ENCODE assay signal across 10 cellular contexts in genomic region chr6:158797331-158798202, GRCh38. TPM values are rescaled to one million over a fixed set of nuclear protein-coding genes. Genes with fewer than 3 reads are reported as not detected.
DNase-seq lines count a peak whose midpoint lies in the region; ATAC-seq and TF ChIP-seq lines count a peak whose summit lies in the region.
"Had no signal": no experiment of that assay in that cellular context is flagged by ENCODE, and none has a peak within 500 bp of the region (broad histone marks: within the 10 kb centered on the region; RNA-seq: fewer than 3 reads in every experiment).

No MANE protein-coding gene starts in this region.

- no peak for DNase-seq in activated naive CD4-positive, alpha-beta T cell treated with anti-CD3 and anti-CD28 coated beads, Interleukin-2, amount 10 ng/mL, durations not matched to agents 7 days and 5 days
- DNase-seq in activated naive CD4-positive, alpha-beta T cell (lab: John Stamatoyannopoulos, UW) = no peak
- DNase-seq in activated naive CD8-positive, alpha-beta T cell treated with anti-CD3 and anti-CD28 coated beads, Interleukin-2, amount 50 U/mL, for 24 hours = no peak
- no peak for DNase-seq in left ventricle myocardium superior
- no peak for DNase-seq in type B pancreatic cell (ENCODE audit: extremely low spot score, unreplicated experiment)
- DNase-seq in activated CD4-positive, alpha-beta T cell treated with anti-CD3 and anti-CD28 coated beads for 48 hours = no peak
- DNase-seq in iPS-NIHi7 (ENCODE audit: extremely low spot score) = no peak
- DNase-seq in NCI-H2107 (lab: John Stamatoyannopoulos, UW) = no peak
- DNase-seq: glutamatergic neuron, substantia nigra had no signal

- H3K4me3 Mint-ChIP-seq in activated naive CD4-positive, alpha-beta T cell treated with anti-CD3 and anti-CD28 coated beads, Interleukin-2, amount 10 ng/mL, durations not matched to agents 7 days and 5 days = no peak overlapping the region
- H3K4me3 Mint-ChIP-seq in activated naive CD8-positive, alpha-beta T cell treated with anti-CD3 and anti-CD28 coated beads, Interleukin-2, amount 50 U/mL, for 24 hours = peak overlapping the region; percentile 61
- peak overlapping the region; percentile 41 for H3K4me3 Mint-ChIP-seq in type B pancreatic cell

- no peak for TF ChIP-seq CTCF in type B pancreatic cell (conservative IDR thresholded peaks at IDR 0.05)

- no peaks in the 10 kb centered on the region for H3K9me3 Mint-ChIP-seq in activated naive CD4-positive, alpha-beta T cell treated with anti-CD3 and anti-CD28 coated beads, Interleukin-2, amount 10 ng/mL, durations not matched to agents 7 days and 5 days
- H3K9me3 Mint-ChIP-seq in activated naive CD8-positive, alpha-beta T cell treated with anti-CD3 and anti-CD28 coated beads, Interleukin-2, amount 50 U/mL, for 24 hours = no peaks in the 10 kb centered on the region
- no peaks in the 10 kb centered on the region for H3K9me3 Mint-ChIP-seq in type B pancreatic cell

- intact Hi-C loops in left ventricle myocardium superior (cut with micrococcal nuclease) = no loop called here

- H3K36me3 Mint-ChIP-seq in activated naive CD4-positive, alpha-beta T cell treated with anti-CD3 and anti-CD28 coated beads, Interleukin-2, amount 10 ng/mL, durations not matched to agents 7 days and 5 days = peaks cover 41% of the 10 kb centered on the region
- H3K36me3 Mint-ChIP-seq in activated naive CD8-positive, alpha-beta T cell treated with anti-CD3 and anti-CD28 coated beads, Interleukin-2, amount 50 U/mL, for 24 hours (ENCODE audit: low read depth) = peaks cover 39% of the 10 kb centered on the region
- H3K36me3 Mint-ChIP-seq in type B pancreatic cell = peaks cover 12% of the 10 kb centered on the region

- CTCF ChIA-PET in activated naive CD4-positive, alpha-beta T cell treated with anti-CD3 and anti-CD28 coated beads, Interleukin-2, amount 10 ng/mL, durations not matched to agents 7 days and 5 days (lab: Charles Lee) = no interaction called here

- H3K27me3 Mint-ChIP-seq in activated naive CD4-positive, alpha-beta T cell treated with anti-CD3 and anti-CD28 coated beads, Interleukin-2, amount 10 ng/mL, durations not matched to agents 7 days and 5 days = no peaks in the 10 kb centered on the region
- no peaks in the 10 kb centered on the region for H3K27me3 Mint-ChIP-seq in activated naive CD8-positive, alpha-beta T cell treated with anti-CD3 and anti-CD28 coated beads, Interleukin-2, amount 50 U/mL, for 24 hours
- no peaks in the 10 kb centered on the region for H3K27me3 Mint-ChIP-seq in type B pancreatic cell

- peaks cover 76% of the 10 kb centered on the region for H3K4me1 Mint-ChIP-seq in activated naive CD4-positive, alpha-beta T cell treated with anti-CD3 and anti-CD28 coated beads, Interleukin-2, amount 10 ng/mL, durations not matched to agents 7 days and 5 days
- H3K4me1 Mint-ChIP-seq in activated naive CD8-positive, alpha-beta T cell treated with anti-CD3 and anti-CD28 coated beads, Interleukin-2, amount 50 U/mL, for 24 hours = peaks cover 94% of the 10 kb centered on the region
- H3K4me1 Mint-ChIP-seq in type B pancreatic cell (ENCODE audit: unreplicated experiment) = peaks cover 47% of the 10 kb centered on the region

- peak overlapping the region; percentile 33 for H3K27ac Mint-ChIP-seq in activated naive CD4-positive, alpha-beta T cell treated with anti-CD3 and anti-CD28 coated beads, Interleukin-2, amount 10 ng/mL, durations not matched to agents 7 days and 5 days
- H3K27ac Mint-ChIP-seq in activated naive CD8-positive, alpha-beta T cell treated with anti-CD3 and anti-CD28 coated beads, Interleukin-2, amount 50 U/mL, for 24 hours = peak overlapping the region; percentile 89
- H3K27ac Mint-ChIP-seq in type B pancreatic cell = peak overlapping the region; percentile 88

- peak; percentile 61 for ATAC-seq in activated naive CD8-positive, alpha-beta T cell treated with anti-CD3 and anti-CD28 coated beads, Interleukin-2, amount 50 U/mL, for 24 hours
- ATAC-seq in left ventricle myocardium superior = peak; percentile 51

RNA-seq across cellular contexts. Expression of gene EZR, which starts 21.6 kb away (rescaled TPM):
- 195 TPM for total RNA-seq in left ventricle myocardium superior
- 166 and 349 TPM in 2 replicates for total RNA-seq in type B pancreatic cell (ENCODE audit: low replicate concordance)

Comparison
In these comparisons a context has a peak if more than half of its experiments do, and no peak if none do; other contexts are left out.
1. H3K27ac Mint-ChIP-seq: peak in every context shown above with its lines; median percentile 89 in activated naive CD8-positive, alpha-beta T cell treated with anti-CD3 and anti-CD28 coated beads, Interleukin-2, amount 50 U/mL, for 24 hours; 88 in type B pancreatic cell; 33 in activated naive CD4-positive, alpha-beta T cell treated with anti-CD3 and anti-CD28 coated beads, Interleukin-2, amount 10 ng/mL, durations not matched to agents 7 days and 5 days.